Comparison of ENCODE assay signal across 2 cellular contexts in the genomic region with DNA sequence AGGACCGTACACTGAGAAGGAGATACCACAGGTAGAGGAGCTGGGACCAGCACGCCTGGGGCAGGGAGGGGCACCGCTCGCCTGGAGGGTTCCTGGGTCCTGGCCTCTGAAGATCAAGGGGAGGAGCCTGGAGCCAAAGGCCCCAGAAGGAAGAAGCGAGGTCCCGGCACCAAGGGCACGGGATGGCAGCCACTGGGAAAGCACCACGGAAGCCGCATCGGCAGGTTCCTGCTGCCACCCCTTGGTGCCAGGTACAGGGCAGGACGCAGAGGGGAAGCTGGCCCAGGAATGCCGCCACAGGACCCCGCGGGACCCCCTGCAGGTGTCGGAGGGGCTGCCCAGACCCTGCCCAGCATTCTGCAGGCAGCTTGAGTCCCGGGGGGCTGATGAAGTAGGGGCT.
TF ChIP-seq lines count a peak whose summit lies in the region.

No MANE protein-coding gene starts in this region.

TF ChIP-seq in HepG2, 621 proteins besides CTCF, POLR2A, EP300 and RAD21:
- no peak for TF ChIP-seq NFYC (CRISPR knock-in tag; IDR thresholded peaks at IDR 0.05)
- TF ChIP-seq TBX2 (CRISPR knock-in tag; IDR thresholded peaks at IDR 0.05; ENCODE audit: borderline replicate concordance) = no peak
- TF ChIP-seq, protein P1, sequence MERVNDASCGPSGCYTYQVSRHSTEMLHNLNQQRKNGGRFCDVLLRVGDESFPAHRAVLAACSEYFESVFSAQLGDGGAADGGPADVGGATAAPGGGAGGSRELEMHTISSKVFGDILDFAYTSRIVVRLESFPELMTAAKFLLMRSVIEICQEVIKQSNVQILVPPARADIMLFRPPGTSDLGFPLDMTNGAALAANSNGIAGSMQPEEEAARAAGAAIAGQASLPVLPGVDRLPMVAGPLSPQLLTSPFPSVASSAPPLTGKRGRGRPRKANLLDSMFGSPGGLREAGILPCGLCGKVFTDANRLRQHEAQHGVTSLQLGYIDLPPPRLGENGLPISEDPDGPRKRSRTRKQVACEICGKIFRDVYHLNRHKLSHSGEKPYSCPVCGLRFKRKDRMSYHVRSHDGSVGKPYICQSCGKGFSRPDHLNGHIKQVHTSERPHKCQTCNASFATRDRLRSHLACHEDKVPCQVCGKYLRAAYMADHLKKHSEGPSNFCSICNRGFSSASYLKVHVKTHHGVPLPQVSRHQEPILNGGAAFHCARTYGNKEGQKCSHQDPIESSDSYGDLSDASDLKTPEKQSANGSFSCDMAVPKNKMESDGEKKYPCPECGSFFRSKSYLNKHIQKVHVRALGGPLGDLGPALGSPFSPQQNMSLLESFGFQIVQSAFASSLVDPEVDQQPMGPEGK (CRISPR knock-in tag; IDR thresholded peaks at IDR 0.05) = no peak
- no peak for TF ChIP-seq TFAP4 (IDR thresholded peaks at IDR 0.05; ENCODE audit: borderline replicate concordance, low read depth)
- no peak for TF ChIP-seq ZNF816 (CRISPR knock-in tag; IDR thresholded peaks at IDR 0.05; ENCODE audit: borderline replicate concordance)
- no peak for TF ChIP-seq CHCHD3 (CRISPR knock-in tag; IDR thresholded peaks at IDR 0.05)
- TF ChIP-seq KLF15 (CRISPR knock-in tag; IDR thresholded peaks at IDR 0.05; ENCODE audit: borderline replicate concordance) = no peak
- TF ChIP-seq SUZ12 (IDR thresholded peaks at IDR 0.05; ENCODE audit: low read depth, low read length) = no peak
- TF ChIP-seq MTF2 (CRISPR knock-in tag; IDR thresholded peaks at IDR 0.05; ENCODE audit: borderline replicate concordance) = no peak
- no peak for TF ChIP-seq EED (CRISPR knock-in tag; IDR thresholded peaks at IDR 0.05)
- TF ChIP-seq ZNF557 (CRISPR knock-in tag; IDR thresholded peaks at IDR 0.05) = no peak
- TF ChIP-seq DZIP1 (CRISPR knock-in tag; IDR thresholded peaks at IDR 0.05) = no peak
- no peak for TF ChIP-seq ONECUT2 (CRISPR knock-in tag; IDR thresholded peaks at IDR 0.05)
- TF ChIP-seq, protein P2, sequence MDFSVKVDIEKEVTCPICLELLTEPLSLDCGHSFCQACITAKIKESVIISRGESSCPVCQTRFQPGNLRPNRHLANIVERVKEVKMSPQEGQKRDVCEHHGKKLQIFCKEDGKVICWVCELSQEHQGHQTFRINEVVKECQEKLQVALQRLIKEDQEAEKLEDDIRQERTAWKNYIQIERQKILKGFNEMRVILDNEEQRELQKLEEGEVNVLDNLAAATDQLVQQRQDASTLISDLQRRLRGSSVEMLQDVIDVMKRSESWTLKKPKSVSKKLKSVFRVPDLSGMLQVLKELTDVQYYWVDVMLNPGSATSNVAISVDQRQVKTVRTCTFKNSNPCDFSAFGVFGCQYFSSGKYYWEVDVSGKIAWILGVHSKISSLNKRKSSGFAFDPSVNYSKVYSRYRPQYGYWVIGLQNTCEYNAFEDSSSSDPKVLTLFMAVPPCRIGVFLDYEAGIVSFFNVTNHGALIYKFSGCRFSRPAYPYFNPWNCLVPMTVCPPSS (IDR thresholded peaks at IDR 0.05) = no peak
- no peak for TF ChIP-seq SNAPC5 (CRISPR knock-in tag; IDR thresholded peaks at IDR 0.05; ENCODE audit: borderline replicate concordance)
TF ChIP-seq in HepG2: peak in this region for 0.

TF ChIP-seq in K562, 482 proteins besides CTCF, POLR2A, EP300 and RAD21:
- TF ChIP-seq CBX8 (IDR thresholded peaks at IDR 0.05; ENCODE audit: borderline replicate concordance, extremely low read depth, low read depth, low read length, poor library complexity, severe bottlenecking) = no peak
- 0 out of 2 replicates have a peak, but pooled peaks have one; percentile 14 for TF ChIP-seq ZNF124 (CRISPR knock-in tag; IDR thresholded peaks at IDR 0.05)
TF ChIP-seq in K562: peak in this region for 1.
